Comparison of ENCODE assay signal across 7 cellular contexts in genomic region chr2:23452853-23453420, GRCh38.
DNase-seq lines count a peak whose midpoint lies in the region; ATAC-seq and TF ChIP-seq lines count a peak whose summit lies in the region.

No MANE protein-coding gene starts in this region.

- no peaks in the 10 kb centered on the region for H3K9me3 ChIP-seq in ovary

- no peaks in the 10 kb centered on the region for H3K36me3 Mint-ChIP-seq in Calu3 (ENCODE audit: insufficient read depth, unreplicated experiment)

- ATAC-seq in GM18868 (IDR thresholded peaks at IDR 0.05; ENCODE audit: unreplicated experiment) (peak; percentile 73), HG02798 (IDR thresholded peaks at IDR 0.05; ENCODE audit: poor library complexity, unreplicated experiment) (peak; percentile 57)

- DNase-seq in SKM-1 (lab: John Stamatoyannopoulos, UW; ENCODE audit: unreplicated experiment) (peak; percentile 15), germinal center (ENCODE audit: low spot score) (peak; percentile 16), HuH-7 (ENCODE audit: low spot score) (no peak), Calu3 (no peak), ovary (no peak)

- CTCF ChIA-PET in Calu3 (lab: Charles Lee), result interaction anchor here (0.7 kb wide), 1 partner anchor 17 kb away, joined by 3 read pairs; no protein-coding TSS in a partner anchor

- H3K27me3 Mint-ChIP-seq in Calu3 (ENCODE audit: unreplicated experiment), result no peaks in the 10 kb centered on the region

- no peaks in the 10 kb centered on the region for H3K4me1 Mint-ChIP-seq in Calu3 (ENCODE audit: low read depth, unreplicated experiment)

- TF ChIP-seq CTCF in Calu3 (IDR thresholded peaks at IDR 0.05; ENCODE audit: unreplicated experiment), result no peak
- no peak for TF ChIP-seq CTCF in ovary (IDR thresholded peaks at IDR 0.05)

- H3K4me3 ChIP-seq in ovary, result no peak overlapping the region

- no peaks in the 10 kb centered on the region for H3K36me3 ChIP-seq in ovary

- H3K27me3 ChIP-seq in ovary, result no peaks in the 10 kb centered on the region

- BruUV-seq in Calu3 (replicated peaks; lab: Mats Ljungman, UMichigan), result no TSS peak

- no peak for TF ChIP-seq POLR2A in ovary (IDR thresholded peaks at IDR 0.05)

- H3K27ac ChIP-seq in ovary, result peak overlapping the region in 1 of 2 donors; percentile 33

- peaks cover 2% of the 10 kb centered on the region for H3K4me1 ChIP-seq in ovary (ENCODE audit: insufficient read depth)

- H3K27ac Mint-ChIP-seq in Calu3 (ENCODE audit: unreplicated experiment), result no peak overlapping the region

- no peak for TF ChIP-seq EP300 in ovary (IDR thresholded peaks at IDR 0.05)

- 57 to 59% (median 58%) methylated on average over 9 of the region's 9 CpGs for WGBS in ovary, 3 donors

- H3K4me3 Mint-ChIP-seq in Calu3 (ENCODE audit: low read depth, unreplicated experiment), result no peak overlapping the region

- intact Hi-C loops in Calu3 (cut with micrococcal nuclease; ENCODE audit: unreplicated experiment), result no loop called here
- intact Hi-C loops in ovary (cut with DNase I), result no loop called here

- H3K9me3 Mint-ChIP-seq in Calu3 (ENCODE audit: low read depth, unreplicated experiment), result no peaks in the 10 kb centered on the region

Comparison
In these comparisons a context has a peak if more than half of its experiments do, and no peak if none do; other contexts are left out.
1. DNase-seq: peak in SKM-1 (single experiment) and germinal center (single experiment); none in HuH-7 (single experiment), Calu3 (single experiment) and ovary (0 of 5).